ENCODE assay signal across 1 cellular context in genomic region chr19:18507021-18507726, GRCh38.
A peak's percentile ranks its signal among the peaks of the same experiment; 100 is the strongest.
TF ChIP-seq lines count a peak whose summit lies in the region.

No MANE protein-coding gene starts in this region.

TF ChIP-seq in SK-N-SH, 30 proteins besides CTCF, POLR2A, EP300 and RAD21 (continued from another document):
- TF ChIP-seq NFIC (IDR thresholded peaks at IDR 0.05; ENCODE audit: borderline replicate concordance) (peak; percentile 24; the same call in 1 of the 2 replicates), REST (IDR thresholded peaks at IDR 0.05; ENCODE audit: low read depth, low read length) (no peak), USF1 (IDR thresholded peaks at IDR 0.05; ENCODE audit: borderline replicate concordance, low read depth) (no peak), SMC3 (IDR thresholded peaks at IDR 0.05; ENCODE audit: low read depth, low read length) (no peak), IRF3 (IDR thresholded peaks at IDR 0.05; ENCODE audit: low read depth, low read length) (no peak)
